ENCODE assay signal across 8 cellular contexts in the genomic region with DNA sequence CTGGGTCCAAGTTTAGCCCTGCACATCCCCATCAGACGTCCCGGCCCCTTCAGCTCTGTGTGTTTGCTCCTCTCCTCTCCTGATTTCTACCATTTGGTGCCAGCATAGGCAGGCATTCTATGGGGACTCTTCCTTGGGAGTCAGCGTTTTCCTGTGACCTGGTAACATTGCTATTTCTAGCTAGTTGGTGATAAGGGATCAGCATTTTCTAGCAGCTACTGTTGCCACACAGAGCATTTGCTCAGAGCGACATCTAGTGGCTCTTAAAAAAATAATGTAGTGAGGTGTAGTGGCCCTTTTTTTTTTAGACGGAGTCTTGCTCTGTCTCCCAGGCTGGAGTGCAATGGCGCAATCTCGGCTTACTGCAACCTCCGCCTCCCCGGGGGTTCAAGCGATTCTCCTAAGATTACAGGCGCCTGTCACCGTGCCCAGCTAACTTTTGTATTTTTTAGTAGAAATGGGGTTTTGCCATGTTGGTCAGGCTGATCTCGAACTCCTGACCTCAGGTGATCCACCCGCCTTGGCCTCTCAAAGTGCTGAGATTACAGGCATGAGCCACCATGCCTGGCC. TPM values are rescaled to one million over a fixed set of nuclear protein-coding genes. Genes with fewer than 3 reads are reported as not detected.
DNase-seq lines count a peak whose midpoint lies in the region; ATAC-seq and TF ChIP-seq lines count a peak whose summit lies in the region.
"Not testable (repeated sequence)": the region's sequence is repeated elsewhere in the genome, so short reads cannot be mapped to it uniquely, and the experiment has no call there.

No MANE protein-coding gene starts in this region.

- H3K9me3 ChIP-seq in GM23248 (ENCODE audit: low read depth); NT2/D1 (ENCODE audit: insufficient read depth, low read length); stomach: not testable (repeated sequence)

- peak overlapping the region; percentile 26; the same call in 1 of the 2 replicates for H3K9ac ChIP-seq in GM23248
- H3K9ac ChIP-seq in NT2/D1 (ENCODE audit: insufficient read length, low read depth): not testable (repeated sequence)

- peak overlapping the region; percentile 62 for H3K27ac ChIP-seq in GM23248
- not testable (repeated sequence) for H3K27ac ChIP-seq in stomach

- TF ChIP-seq CTCF in activated CD8-positive, alpha-beta T cell treated with anti-CD3 and anti-CD28 coated beads for 36 hours (IDR thresholded peaks at IDR 0.05): peak; percentile 76
- peak in 5 of 7 experiments; percentile 50 to 68 (median 55) for TF ChIP-seq CTCF in stomach (IDR thresholded peaks at IDR 0.05)

- H2AFZ ChIP-seq in GM23248: peak overlapping the region; percentile 55

- not testable (repeated sequence) for H3K4me3 ChIP-seq in GM23248; NT2/D1 (ENCODE audit: insufficient read length, low read depth); stomach

- peak overlapping the region; percentile 31 for H3K4me2 ChIP-seq in GM23248 (ENCODE audit: unreplicated experiment)

- not testable (repeated sequence) for H3K36me3 Mint-ChIP-seq in activated CD8-positive, alpha-beta T cell treated with anti-CD3 and anti-CD28 coated beads for 36 hours (ENCODE audit: low read depth)

- peaks cover 28% of the 10 kb centered on the region for H3F3A ChIP-seq in GM23248 (ENCODE audit: insufficient read depth)

- POLR2A ChIA-PET in activated CD8-positive, alpha-beta T cell treated with anti-CD3 and anti-CD28 coated beads for 36 hours (lab: Charles Lee): not testable (repeated sequence)

- not testable (repeated sequence) for H3K4me3 Mint-ChIP-seq in activated CD8-positive, alpha-beta T cell treated with anti-CD3 and anti-CD28 coated beads for 36 hours

- H3K27ac Mint-ChIP-seq in activated CD8-positive, alpha-beta T cell treated with anti-CD3 and anti-CD28 coated beads for 36 hours: not testable (repeated sequence)

- CTCF ChIA-PET in activated CD8-positive, alpha-beta T cell treated with anti-CD3 and anti-CD28 coated beads for 36 hours (lab: Charles Lee): interaction anchor here (0.6 to 1.7 kb wide), 36 partner anchors 8 to 333 kb away, joined by 3 to 13 read pairs (median 4); a partner anchor contains a TSS

- H3K9me2 ChIP-seq in GM23248 (ENCODE audit: insufficient read depth): not testable (repeated sequence)

- not testable (repeated sequence) for H3K9me3 Mint-ChIP-seq in activated CD8-positive, alpha-beta T cell treated with anti-CD3 and anti-CD28 coated beads for 36 hours

- H3K4me1 ChIP-seq in GM23248 (ENCODE audit: insufficient read depth): peaks cover 40% of the 10 kb centered on the region
- not testable (repeated sequence) for H3K4me1 ChIP-seq in NT2/D1 (ENCODE audit: insufficient read depth, insufficient read length)
- H3K4me1 ChIP-seq in stomach: peaks cover 0 to 19% (median 12%) of the 10 kb centered on the region in 4 donors

- in situ Hi-C loops in GM23248 (cut with MboI): not testable (repeated sequence)

- 25 to 26% methylated on average over 14 of the region's 14 CpGs for WGBS in GM23248 (ENCODE audit: low coverage in 1 of 2, low lambda C conversion rate in 2 of 2, missing lambda C conversion rate in 2 of 2), 2 experiments
- 19 to 22% (median 21%) methylated on average over 14 of the region's 14 CpGs for WGBS in stomach, 5 donors

- not testable (repeated sequence) for TF ChIP-seq EP300 in stomach (IDR thresholded peaks at IDR 0.05)

- not testable (repeated sequence) for H3K79me2 ChIP-seq in GM23248 (ENCODE audit: insufficient read depth)

- H3K27me3 ChIP-seq in GM23248 (replicated peaks; ENCODE audit: insufficient read depth); NT2/D1 (ENCODE audit: insufficient read depth, insufficient read length); stomach: not testable (repeated sequence)

- H3K27me3 Mint-ChIP-seq in activated CD8-positive, alpha-beta T cell treated with anti-CD3 and anti-CD28 coated beads for 36 hours: not testable (repeated sequence)

- ATAC-seq in activated CD8-positive, alpha-beta T cell treated with anti-CD3 and anti-CD28 coated beads for 36 hours: peak; percentile 88

- peaks cover 12% of the 10 kb centered on the region for H3K4me1 Mint-ChIP-seq in activated CD8-positive, alpha-beta T cell treated with anti-CD3 and anti-CD28 coated beads for 36 hours (ENCODE audit: low read depth)

- intact Hi-C loops in activated CD8-positive, alpha-beta T cell treated with anti-CD3 and anti-CD28 coated beads for 36 hours (cut with micrococcal nuclease): loop anchor here (5.0 kb wide), 1 partner anchor 141 kb away; no protein-coding TSS in a partner anchor
- intact Hi-C loops in stomach (cut with DNase I; ENCODE audit: low total_unique reads): not testable (repeated sequence)

- TF ChIP-seq POLR2A in erythroblast (IDR thresholded peaks at IDR 0.05; ENCODE audit: low read length); stomach (IDR thresholded peaks at IDR 0.05): not testable (repeated sequence)

- H3K36me3 ChIP-seq in GM23248 (ENCODE audit: low read depth); NT2/D1 (ENCODE audit: insufficient read depth, insufficient read length, low read length); stomach: not testable (repeated sequence)

- DNase-seq in DMS79 (lab: John Stamatoyannopoulos, UW): peak; percentile 49
- DNase-seq in GM23248: peak; percentile 91
- DNase-seq in M059J (ENCODE audit: low read depth): peak; percentile 90
- peak; percentile 74 for DNase-seq in NT2/D1 (ENCODE audit: low read depth, low spot score)
- peak; percentile 31 for DNase-seq in activated CD8-positive, alpha-beta T cell treated with anti-CD3 and anti-CD28 coated beads for 36 hours
- peak; percentile 84 to 86 for DNase-seq in erythroblast (lab: John Stamatoyannopoulos, UW)
- peak; percentile 81 for DNase-seq in medulla oblongata (ENCODE audit: extremely low spot score)
- DNase-seq in stomach: peak; percentile 26

- not testable (repeated sequence) for H4K20me1 ChIP-seq in GM23248 (ENCODE audit: insufficient read depth)

RNA-seq across cellular contexts. Expression of a gene that starts 54.0 kb away (rescaled TPM):
- total RNA-seq in GM23248 (2014; rRNA removed; shearing (Covaris generic)): not detected in 2 replicates
- polyA plus RNA-seq in GM23248 (2016; fragmentation: Nextera tagmentation; extraction: Ambion mirVana) (not detected in 2 replicates), stomach (not detected)
- total RNA-seq in M059J (2014; rRNA removed; shearing (Covaris generic)): not detected in 2 replicates
- under 1 TPM; 0.11 to 0.25 TPM for total RNA-seq in activated CD8-positive, alpha-beta T cell treated with anti-CD3 and anti-CD28 coated beads for 36 hours
- not detected for total RNA-seq in stomach

Comparison
In these comparisons a context has a peak if more than half of its experiments do, and no peak if none do; other contexts are left out.
1. DNase-seq: peak in every context shown above with its lines; median percentile 91 in GM23248; 90 in M059J; 85 in erythroblast; 81 in medulla oblongata; 74 in NT2/D1; 49 in DMS79; 31 in activated CD8-positive, alpha-beta T cell treated with anti-CD3 and anti-CD28 coated beads for 36 hours; 26 in stomach.